ENCODE assay signal across 1 cellular context in the genomic region with DNA sequence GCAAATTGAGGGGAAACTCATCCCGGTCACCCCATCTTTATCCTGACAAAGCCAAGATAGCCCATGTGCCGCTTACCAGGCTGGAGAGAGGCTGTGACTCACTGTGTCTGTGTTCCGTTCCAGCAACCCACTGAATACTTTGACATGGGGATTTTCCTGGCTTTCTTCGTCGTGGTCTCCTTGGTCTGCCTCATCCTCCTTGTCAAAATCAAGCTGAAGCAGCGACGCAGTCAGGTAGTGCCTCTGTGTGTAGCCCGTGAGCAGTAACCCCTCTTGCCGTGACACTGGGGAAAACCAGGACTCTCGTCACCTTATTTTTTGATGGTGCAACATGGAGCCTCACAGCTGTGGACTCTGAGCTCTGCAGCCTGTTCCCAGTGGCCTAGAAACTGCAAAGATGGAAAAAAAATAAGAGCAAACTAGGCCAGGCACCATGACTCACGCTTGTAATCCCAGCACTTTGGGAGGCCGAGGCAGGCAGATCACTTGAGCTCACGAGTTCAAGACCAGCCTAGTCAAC.
TF ChIP-seq lines count a peak whose summit lies in the region.

No MANE protein-coding gene starts in this region.

TF ChIP-seq in SK-N-SH, 30 proteins besides CTCF, POLR2A, EP300 and RAD21 (continued from another document):
- peak; percentile 53; the same call in 1 of the 2 replicates for TF ChIP-seq FOSL2 (IDR thresholded peaks at IDR 0.05; ENCODE audit: borderline replicate concordance, low read depth)
- TF ChIP-seq TCF12 (IDR thresholded peaks at IDR 0.05): peak; percentile 73
- no peak for TF ChIP-seq TEAD4 (IDR thresholded peaks at IDR 0.05; ENCODE audit: borderline replicate concordance, insufficient read depth)
- TF ChIP-seq, protein P1, sequence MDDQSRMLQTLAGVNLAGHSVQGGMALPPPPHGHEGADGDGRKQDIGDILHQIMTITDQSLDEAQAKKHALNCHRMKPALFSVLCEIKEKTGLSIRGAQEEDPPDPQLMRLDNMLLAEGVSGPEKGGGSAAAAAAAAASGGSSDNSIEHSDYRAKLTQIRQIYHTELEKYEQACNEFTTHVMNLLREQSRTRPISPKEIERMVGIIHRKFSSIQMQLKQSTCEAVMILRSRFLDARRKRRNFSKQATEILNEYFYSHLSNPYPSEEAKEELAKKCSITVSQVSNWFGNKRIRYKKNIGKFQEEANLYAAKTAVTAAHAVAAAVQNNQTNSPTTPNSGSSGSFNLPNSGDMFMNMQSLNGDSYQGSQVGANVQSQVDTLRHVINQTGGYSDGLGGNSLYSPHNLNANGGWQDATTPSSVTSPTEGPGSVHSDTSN (IDR thresholded peaks at IDR 0.05): peak; percentile 61
- peak; percentile 52 for TF ChIP-seq JUND (IDR thresholded peaks at IDR 0.05)
- TF ChIP-seq GABPA (IDR thresholded peaks at IDR 0.05; ENCODE audit: low read depth): no peak
- TF ChIP-seq NFIC (IDR thresholded peaks at IDR 0.05; ENCODE audit: borderline replicate concordance): peak; percentile 61
